Comparison of ENCODE assay signal across 25 cellular contexts in the genomic region with DNA sequence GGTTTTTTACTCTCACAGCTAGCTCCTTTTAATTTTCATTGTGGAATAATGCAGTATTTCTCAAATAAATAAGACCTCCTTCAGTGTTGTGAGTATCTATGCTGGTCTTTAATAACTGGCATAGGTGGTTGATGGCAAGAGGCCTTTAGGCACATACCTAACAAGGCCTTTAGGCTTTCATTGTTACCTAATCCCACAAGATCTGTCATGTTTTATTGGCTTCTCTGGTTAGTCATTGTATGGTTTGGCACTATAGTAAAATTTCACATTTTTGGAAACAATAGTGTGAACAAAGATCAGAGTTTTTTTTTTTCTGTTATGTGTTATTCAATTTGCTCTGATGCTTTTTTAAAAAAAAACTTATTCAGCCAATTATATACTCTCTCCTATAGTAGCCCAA.
"Had no signal": no experiment of that assay in that cellular context is flagged by ENCODE, and none has a peak within 500 bp of the region (broad histone marks: within the 10 kb centered on the region; RNA-seq: fewer than 3 reads in every experiment).

No MANE protein-coding gene starts in this region.

- H3K4me1 Mint-ChIP-seq: immature natural killer cell, neural progenitor cell had no signal

- H3K4me3 Mint-ChIP-seq: activated CD4-positive, alpha-beta memory T cell treated with anti-CD3 and anti-CD28 coated beads, Interleukin-2, amount 10 ng/mL, durations not matched to agents 7 days and 5 days; activated CD8-positive, alpha-beta memory T cell treated with anti-CD3 and anti-CD28 coated beads, Interleukin-2, amount 10 ng/mL, durations not matched to agents 7 days and 5 days; activated naive CD8-positive, alpha-beta T cell; immature natural killer cell; naive thymus-derived CD4-positive, alpha-beta T cell; neural progenitor cell; stimulated activated naive CD8-positive, alpha-beta T cell treated with anti-CD3 and anti-CD28 coated beads, Interleukin-15, Interleukin-2, amounts not matched to agents 100 ng/mL and 50 ng/mL, for 24 hours; T-cell had no signal

- ATAC-seq: activated CD8-positive, alpha-beta memory T cell treated with anti-CD3 and anti-CD28 coated beads, Interleukin-2, amount 10 ng/mL, durations not matched to agents 7 days and 5 days; body of pancreas; gastroesophageal sphincter; naive thymus-derived CD4-positive, alpha-beta T cell; right cardiac atrium; T-cell had no signal

- H3K36me3 ChIP-seq: gastroesophageal sphincter, neural progenitor cell, suprapubic skin, vagina had no signal

- FAIRE-seq: small intestine had no signal

- DNase-seq: activated CD4-positive, alpha-beta memory T cell treated with anti-CD3 and anti-CD28 coated beads, Interleukin-2, amount 10 ng/mL, durations not matched to agents 7 days and 5 days; activated CD4-positive, alpha-beta T cell treated with anti-CD3 and anti-CD28 coated beads for 48 hours; activated CD4-positive, CD25-positive, alpha-beta regulatory T cell; activated CD8-positive, alpha-beta memory T cell treated with anti-CD3 and anti-CD28 coated beads, Interleukin-2, amount 10 ng/mL, durations not matched to agents 7 days and 5 days; body of pancreas; central memory CD4-positive, alpha-beta T cell; cortex of kidney; effector memory CD4-positive, alpha-beta T cell; immature natural killer cell; mesendoderm; naive thymus-derived CD4-positive, alpha-beta T cell; right cardiac atrium; small intestine; stimulated activated CD4-positive, alpha-beta T cell treated with anti-CD3 and anti-CD28 coated beads, Interleukin-15, amount 100 ng/mL, for 24 hours; stimulated activated CD4-positive, alpha-beta T cell treated with anti-CD3 and anti-CD28 coated beads, Interleukin-2, amount 100 ng/mL, for 48 hours; T-cell; T-helper 9 cell; trophoblast cell had no signal

- H2AFZ ChIP-seq: neural progenitor cell had no signal

- H3K27ac Mint-ChIP-seq: activated CD4-positive, alpha-beta memory T cell treated with anti-CD3 and anti-CD28 coated beads, Interleukin-2, amount 10 ng/mL, durations not matched to agents 7 days and 5 days; activated CD8-positive, alpha-beta memory T cell treated with anti-CD3 and anti-CD28 coated beads, Interleukin-2, amount 10 ng/mL, durations not matched to agents 7 days and 5 days; activated naive CD8-positive, alpha-beta T cell; immature natural killer cell; naive thymus-derived CD4-positive, alpha-beta T cell; neural progenitor cell; progenitor cell of endocrine pancreas; stimulated activated naive CD8-positive, alpha-beta T cell treated with anti-CD3 and anti-CD28 coated beads, Interleukin-15, Interleukin-2, amounts not matched to agents 100 ng/mL and 50 ng/mL, for 24 hours; T-cell had no signal

- H3K9ac ChIP-seq: neural progenitor cell had no signal

- H3K27me3 ChIP-seq: body of pancreas, gastroesophageal sphincter, neural progenitor cell, suprapubic skin, vagina had no signal

- H3K9me3 ChIP-seq: body of pancreas, gastroesophageal sphincter, suprapubic skin, vagina had no signal

- H3K27me3 Mint-ChIP-seq: activated naive CD8-positive, alpha-beta T cell; progenitor cell of endocrine pancreas had no signal

- H3K27ac ChIP-seq: body of pancreas, gastroesophageal sphincter, neural progenitor cell, suprapubic skin, vagina had no signal

- H3K9me3 Mint-ChIP-seq: activated CD4-positive, alpha-beta memory T cell treated with anti-CD3 and anti-CD28 coated beads, Interleukin-2, amount 10 ng/mL, durations not matched to agents 7 days and 5 days; immature natural killer cell; T-cell had no signal

- H3K4me3 ChIP-seq: body of pancreas, gastroesophageal sphincter, neural progenitor cell, suprapubic skin, vagina had no signal

- H3K4me2 ChIP-seq: neural progenitor cell had no signal

- H3K4me1 ChIP-seq: body of pancreas, gastroesophageal sphincter, neural progenitor cell, vagina had no signal

- H3K36me3 Mint-ChIP-seq: activated CD8-positive, alpha-beta memory T cell treated with anti-CD3 and anti-CD28 coated beads, Interleukin-2, amount 10 ng/mL, durations not matched to agents 7 days and 5 days; activated naive CD8-positive, alpha-beta T cell; immature natural killer cell; neural progenitor cell; T-cell had no signal
